28 cellular contexts compared by ENCODE assay signal in genomic region chr13:37229931-37230330, GRCh38.
DNase-seq lines count a peak whose midpoint lies in the region; ATAC-seq, FAIRE-seq and TF ChIP-seq lines count a peak whose summit lies in the region.
"Had no signal": no experiment of that assay in that cellular context is flagged by ENCODE, and none has a peak within 500 bp of the region (broad histone marks: within the 10 kb centered on the region; RNA-seq: fewer than 3 reads in every experiment).

No MANE protein-coding gene starts in this region.

- no peaks in the 10 kb centered on the region for H3K36me3 Mint-ChIP-seq in astrocyte (ENCODE audit: low read depth, unreplicated experiment)
- H3K36me3 Mint-ChIP-seq: CD14-positive monocyte; CD4-positive, alpha-beta memory T cell; CD4-positive, CD25-positive, alpha-beta regulatory T cell had no signal

- dilution Hi-C loops in keratinocyte (cut with MboI; ENCODE audit: extremely low pct_ligation_motif_present, low sequenced_read_pairs) = no loop called here

- H3K27me3 ChIP-seq in astrocyte (ENCODE audit: insufficient read depth, low read length) = no peaks in the 10 kb centered on the region
- H3K27me3 ChIP-seq in keratinocyte (ENCODE audit: control insufficient read depth, extremely low read depth, insufficient read depth, low read length) = no peaks in the 10 kb centered on the region
- H3K27me3 ChIP-seq: BE2C, BLaER1 had no signal

- no peaks in the 10 kb centered on the region for H3K9me3 Mint-ChIP-seq in astrocyte (ENCODE audit: unreplicated experiment)

- H3K27ac Mint-ChIP-seq in astrocyte (ENCODE audit: unreplicated experiment) = no peak overlapping the region
- H3K27ac Mint-ChIP-seq: CD14-positive monocyte; CD4-positive, alpha-beta memory T cell; CD4-positive, CD25-positive, alpha-beta regulatory T cell; CD8-positive, alpha-beta memory T cell had no signal

- H3K4me3 Mint-ChIP-seq in astrocyte (ENCODE audit: unreplicated experiment) = no peak overlapping the region
- H3K4me3 Mint-ChIP-seq: CD14-positive monocyte; CD4-positive, alpha-beta memory T cell; CD4-positive, CD25-positive, alpha-beta regulatory T cell; CD8-positive, alpha-beta memory T cell had no signal

- H4K20me1 ChIP-seq in astrocyte (ENCODE audit: insufficient read depth, low read length) = no peaks in the 10 kb centered on the region
- H4K20me1 ChIP-seq in keratinocyte (ENCODE audit: control insufficient read depth, extremely low read depth, insufficient read depth, low read length) = no peaks in the 10 kb centered on the region
- H4K20me1 ChIP-seq: BLaER1 had no signal

- H2AFZ ChIP-seq in astrocyte (ENCODE audit: low read depth, low read length) (no peak overlapping the region), keratinocyte (ENCODE audit: control insufficient read depth, low read length) (no peak overlapping the region)

- no peaks in the 10 kb centered on the region for H3K9me3 ChIP-seq in astrocyte (ENCODE audit: insufficient read depth, low read depth, low read length)
- peaks cover 1% of the 10 kb centered on the region for H3K9me3 ChIP-seq in keratinocyte (ENCODE audit: control insufficient read depth, low read depth, low read length)
- H3K9me3 ChIP-seq: BE2C had no signal

- H3K4me1 ChIP-seq in astrocyte (ENCODE audit: insufficient read depth, low read length) = peaks cover 9% of the 10 kb centered on the region
- H3K4me1 ChIP-seq in keratinocyte (ENCODE audit: control insufficient read depth, extremely low read depth, insufficient read depth, low read length) = peaks cover 8% of the 10 kb centered on the region
- H3K4me1 ChIP-seq: BE2C, BLaER1 had no signal

- no peaks in the 10 kb centered on the region for H3K27me3 Mint-ChIP-seq in astrocyte (ENCODE audit: low read depth, unreplicated experiment)
- H3K27me3 Mint-ChIP-seq: CD4-positive, alpha-beta memory T cell; CD4-positive, CD25-positive, alpha-beta regulatory T cell; CD8-positive, alpha-beta memory T cell had no signal

- H3K9me1 ChIP-seq in keratinocyte (ENCODE audit: control insufficient read depth, extremely low read depth, insufficient read depth, low read length) = no peaks in the 10 kb centered on the region

- H3K36me3 ChIP-seq in astrocyte (ENCODE audit: insufficient read depth, low read length) (no peaks in the 10 kb centered on the region), keratinocyte (ENCODE audit: control insufficient read depth in 2 of 2, extremely low read depth in 1 of 2, insufficient read depth in 2 of 2, low read length in 2 of 2) (no peaks in the 10 kb centered on the region)
- H3K36me3 ChIP-seq: BE2C, BLaER1 had no signal

- H3K4me3 ChIP-seq in HFF-Myc (replicated peaks; ENCODE audit: low read depth, low read length) (no peak overlapping the region), astrocyte (ENCODE audit: insufficient read depth, low read depth, low read length) (no peak overlapping the region), epithelial cell of esophagus (ENCODE audit: low read length) (no peak overlapping the region), keratinocyte (ENCODE audit: control insufficient read depth in 2 of 3, extremely low read depth in 1 of 3, insufficient read depth in 2 of 3, low read depth in 1 of 3, low read length in 3 of 3) (no peak overlapping the region)
- H3K4me3 ChIP-seq: BLaER1, GM12878 had no signal

- no peaks in the 10 kb centered on the region for H3K79me2 ChIP-seq in astrocyte (ENCODE audit: insufficient read depth, low read length)
- no peaks in the 10 kb centered on the region for H3K79me2 ChIP-seq in keratinocyte (ENCODE audit: control insufficient read depth, insufficient read depth, low read length)

- H3K27ac ChIP-seq in astrocyte (ENCODE audit: low read depth, low read length) (no peak overlapping the region), keratinocyte (ENCODE audit: control insufficient read depth, insufficient read depth, low read length) (no peak overlapping the region)
- H3K27ac ChIP-seq: BLaER1 had no signal

- no peak for TF ChIP-seq CTCF in HFF-Myc (IDR thresholded peaks at IDR 0.05; ENCODE audit: low read depth, low read length, missing control alignments)
- TF ChIP-seq CTCF in astrocyte (IDR thresholded peaks at IDR 0.05; ENCODE audit: insufficient read depth, low read depth, low read length) = no peak
- TF ChIP-seq CTCF in epithelial cell of esophagus (IDR thresholded peaks at IDR 0.05; ENCODE audit: insufficient read depth, low read depth, low read length, missing control alignments) = no peak
- no peak for TF ChIP-seq CTCF in keratinocyte (optimal IDR thresholded peaks at IDR 0.05 in 1 of 3, IDR thresholded peaks at IDR 0.05 in 1 of 3, conservative IDR thresholded peaks at IDR 0.05 in 1 of 3; ENCODE audit: extremely low read depth in 1 of 3, insufficient read depth in 2 of 3, low read length in 3 of 3)

- FAIRE-seq in astrocyte (lab: Jason Lieb, UNC) (peak; percentile 29), keratinocyte (lab: Jason Lieb, UNC) (no peak)
- FAIRE-seq: A204.1, GM12878, GM12892, GM18507 had no signal

- no peak overlapping the region for H3K4me2 ChIP-seq in astrocyte (ENCODE audit: low read length)
- no peak overlapping the region for H3K4me2 ChIP-seq in keratinocyte (ENCODE audit: control insufficient read depth, extremely low read depth, insufficient read depth, low read depth, low read length)
- H3K4me2 ChIP-seq: BLaER1 had no signal

- DNase-seq in HFF-Myc (ENCODE audit: extremely low read depth, low read depth) (peak; percentile 3), astrocyte (ENCODE audit: low read depth) (no peak), epithelial cell of esophagus (ENCODE audit: low read depth) (peak; percentile 41), keratinocyte (ENCODE audit: low read depth, low spot score) (peak; percentile 11), SK-N-DZ (ENCODE audit: low spot score) (no peak)
- DNase-seq: 8988T; ACHN; BE2C; C1 segment of cervical spinal cord; CD4-positive, alpha-beta memory T cell; CD4-positive, CD25-positive, alpha-beta regulatory T cell; CD8-positive, alpha-beta memory T cell; COR-L47; DMS 273 treated with DMSO at 0.1 percent for 48 hours; DMS153; DMS53; DMS79; DND-41; EL; GDM1 had no signal

- ATAC-seq in GM19351 (IDR thresholded peaks at IDR 0.05; ENCODE audit: unreplicated experiment) (no peak), HG03521 (IDR thresholded peaks at IDR 0.05; ENCODE audit: unreplicated experiment) (no peak)
- ATAC-seq: GM12878 had no signal

- peaks cover 10% of the 10 kb centered on the region for H3K4me1 Mint-ChIP-seq in astrocyte (ENCODE audit: low read depth, unreplicated experiment)
- H3K4me1 Mint-ChIP-seq: CD14-positive monocyte; CD4-positive, alpha-beta memory T cell; CD4-positive, CD25-positive, alpha-beta regulatory T cell; CD8-positive, alpha-beta memory T cell had no signal

- H3K9ac ChIP-seq in astrocyte (ENCODE audit: low read length) (no peak overlapping the region), keratinocyte (ENCODE audit: control insufficient read depth, extremely low read depth, insufficient read depth, low read length) (no peak overlapping the region)
- H3K9ac ChIP-seq: BLaER1 had no signal

Comparison
In these comparisons a context has a peak if more than half of its experiments do, and no peak if none do; other contexts are left out.
1. DNase-seq: peak in HFF-Myc (single experiment), epithelial cell of esophagus (single experiment) and keratinocyte (single experiment); none in astrocyte (single experiment) and SK-N-DZ (single experiment).